In the genomic region with DNA sequence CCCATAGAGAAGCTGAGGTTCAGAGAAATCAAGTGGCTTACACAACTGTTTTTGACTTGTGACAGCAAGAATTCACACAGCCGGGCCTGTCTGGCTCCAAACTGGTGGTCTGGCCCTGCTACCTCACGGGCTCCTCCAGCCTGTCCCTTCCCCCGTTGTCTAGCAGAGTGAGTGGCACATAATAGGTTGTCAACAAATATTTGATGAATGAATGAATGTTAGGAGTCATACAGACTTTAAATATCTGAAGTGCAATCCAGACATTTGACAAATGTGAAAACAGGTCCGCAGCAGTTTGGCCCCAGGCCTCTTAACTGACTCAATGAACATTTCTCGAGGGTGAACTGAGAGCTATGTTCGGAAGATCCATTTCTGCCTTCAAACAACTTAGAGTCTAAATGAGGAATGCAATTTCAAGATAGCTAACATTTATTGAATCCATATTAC, we compare ENCODE assay signal across 10 cellular contexts. TPM values are rescaled to one million over a fixed set of nuclear protein-coding genes. Genes with fewer than 3 reads are reported as not detected.
DNase-seq lines count a peak whose midpoint lies in the region; ATAC-seq and TF ChIP-seq lines count a peak whose summit lies in the region.
"Had no signal": no experiment of that assay in that cellular context is flagged by ENCODE, and none has a peak within 500 bp of the region (broad histone marks: within the 10 kb centered on the region; RNA-seq: fewer than 3 reads in every experiment).

No MANE protein-coding gene starts in this region.

- H3K36me3 ChIP-seq in CD8-positive, alpha-beta T cell (ENCODE audit: insufficient read depth, low read length): no peaks in the 10 kb centered on the region
- no peaks in the 10 kb centered on the region for H3K36me3 ChIP-seq in ovary

- no peak for TF ChIP-seq CTCF in CD8-positive, alpha-beta T cell (IDR thresholded peaks at IDR 0.05)
- no peak for TF ChIP-seq CTCF in osteocyte (IDR thresholded peaks at IDR 0.05)
- TF ChIP-seq CTCF in dorsolateral prefrontal cortex (IDR thresholded peaks at IDR 0.05 in 54 of 56, conservative IDR thresholded peaks at IDR 0.05 in 2 of 56; ENCODE audit: low read depth in 1 of 56, partially characterized antibody in 56 of 56): no peak
- TF ChIP-seq CTCF in GM20000 (IDR thresholded peaks at IDR 0.05; ENCODE audit: extremely low read depth, missing control alignments): no peak
- no peak for TF ChIP-seq CTCF in ovary (IDR thresholded peaks at IDR 0.05)

- TF ChIP-seq POLR2A in ovary (IDR thresholded peaks at IDR 0.05): no peak

- H3K9me3 Mint-ChIP-seq in CD8-positive, alpha-beta T cell: no peaks in the 10 kb centered on the region
- H3K9me3 Mint-ChIP-seq in IgD-negative memory B cell (no peaks in the 10 kb centered on the region), osteocyte (ENCODE audit: unreplicated experiment) (no peaks in the 10 kb centered on the region)
- H3K9me3 Mint-ChIP-seq in effector memory CD8-positive, alpha-beta T cell: no peaks in the 10 kb centered on the region

- TF ChIP-seq EP300 in ovary (IDR thresholded peaks at IDR 0.05): no peak

- H3K9me3 ChIP-seq in CD8-positive, alpha-beta T cell (ENCODE audit: low read length): no peaks in the 10 kb centered on the region
- H3K9me3 ChIP-seq in ovary: no peaks in the 10 kb centered on the region
- H3K9me3 ChIP-seq: Peyer's patch had no signal

- no peak overlapping the region for H3K4me3 ChIP-seq in CD8-positive, alpha-beta T cell (ENCODE audit: low read depth, low read length)
- H3K4me3 ChIP-seq in dorsolateral prefrontal cortex (peak overlapping the region in 4 of 59 donors; percentile 64 to 84 (median 78)), ovary (no peak overlapping the region)

- 68 to 76% (median 71%) methylated on average over 6 of the region's 6 CpGs for WGBS in ovary, 3 donors

- POLR2A ChIA-PET in CD8-positive, alpha-beta T cell (lab: Charles Lee): no interaction called here

- CTCF ChIA-PET in CD8-positive, alpha-beta T cell (lab: Charles Lee): interaction anchor here (0.5 to 4.7 kb wide), 19 partner anchors 9 to 328 kb away, joined by 3 to 32 read pairs (median 4); a partner anchor contains a TSS

- peaks cover 29% of the 10 kb centered on the region for H3K4me1 Mint-ChIP-seq in CD8-positive, alpha-beta T cell (ENCODE audit: low read depth)
- H3K4me1 Mint-ChIP-seq in IgD-negative memory B cell: peaks cover 20 to 28% (median 21%) of the 10 kb centered on the region in 3 donors
- peaks cover 29 to 36% of the 10 kb centered on the region in 2 donors for H3K4me1 Mint-ChIP-seq in effector memory CD8-positive, alpha-beta T cell (ENCODE audit: low read depth in 2 of 2)
- H3K4me1 Mint-ChIP-seq in osteocyte (ENCODE audit: unreplicated experiment): peaks cover 37% of the 10 kb centered on the region

- peaks cover 3% of the 10 kb centered on the region for H3K27me3 Mint-ChIP-seq in CD8-positive, alpha-beta T cell (ENCODE audit: low read depth)
- no peaks in the 10 kb centered on the region for H3K27me3 Mint-ChIP-seq in IgD-negative memory B cell
- no peaks in the 10 kb centered on the region for H3K27me3 Mint-ChIP-seq in effector memory CD8-positive, alpha-beta T cell
- H3K27me3 Mint-ChIP-seq in osteocyte (ENCODE audit: unreplicated experiment): no peaks in the 10 kb centered on the region

- no peak overlapping the region for H3K27ac Mint-ChIP-seq in CD8-positive, alpha-beta T cell
- H3K27ac Mint-ChIP-seq in IgD-negative memory B cell: peak overlapping the region; percentile 39 to 57 (median 47)
- peak overlapping the region; percentile 29 to 36 for H3K27ac Mint-ChIP-seq in effector memory CD8-positive, alpha-beta T cell
- H3K27ac Mint-ChIP-seq in osteocyte (ENCODE audit: unreplicated experiment): peak overlapping the region; percentile 76

- peaks cover 28% of the 10 kb centered on the region for H3K4me1 ChIP-seq in CD8-positive, alpha-beta T cell (ENCODE audit: insufficient read depth, low read length)
- peaks cover 7% of the 10 kb centered on the region for H3K4me1 ChIP-seq in ovary (ENCODE audit: insufficient read depth)

- H3K4me3 Mint-ChIP-seq in CD8-positive, alpha-beta T cell: peak overlapping the region; percentile 83
- peak overlapping the region; percentile 77 to 96 (median 81) for H3K4me3 Mint-ChIP-seq in IgD-negative memory B cell
- peak overlapping the region; percentile 81 to 83 for H3K4me3 Mint-ChIP-seq in effector memory CD8-positive, alpha-beta T cell
- peak overlapping the region; percentile 73 for H3K4me3 Mint-ChIP-seq in osteocyte (ENCODE audit: unreplicated experiment)

- no peak for ATAC-seq in CD8-positive, alpha-beta T cell
- no peak for ATAC-seq in effector memory CD8-positive, alpha-beta T cell (replicated peaks)

- no peak overlapping the region for H3K27ac ChIP-seq in CD8-positive, alpha-beta T cell (ENCODE audit: low read depth, low read length)
- H3K27ac ChIP-seq in dorsolateral prefrontal cortex (peak overlapping the region in 15 of 59 donors; percentile 33 to 95 (median 90)), ovary (peak overlapping the region in 1 of 2 donors; percentile 85)

- no peak for DNase-seq in CD8-positive, alpha-beta T cell
- DNase-seq in effector memory CD8-positive, alpha-beta T cell: no peak
- DNase-seq in osteocyte (ENCODE audit: extremely low spot score, unreplicated experiment) (no peak), dorsolateral prefrontal cortex (no peak), GM20000 (ENCODE audit: low spot score) (no peak), T-helper 9 cell (no peak), ovary (no peak)
- DNase-seq: cortex of kidney had no signal

- H3K27me3 ChIP-seq in CD8-positive, alpha-beta T cell (ENCODE audit: insufficient read depth, low read length): no peaks in the 10 kb centered on the region
- H3K27me3 ChIP-seq in dorsolateral prefrontal cortex (no peaks in the 10 kb centered on the region), ovary (no peaks in the 10 kb centered on the region)
- H3K27me3 ChIP-seq: Peyer's patch had no signal

- intact Hi-C loops in CD8-positive, alpha-beta T cell (cut with DNase I, micrococcal nuclease): no loop called here
- intact Hi-C loops in dorsolateral prefrontal cortex (cut with DNase I): loop anchor here (2.0 to 5.0 kb wide), 2 partner anchors 317 to 321 kb away; no protein-coding TSS in a partner anchor
- intact Hi-C loops in ovary (cut with DNase I): loop anchor here in 3 of 4 donors (5.0 to 10.0 kb wide), 8 partner anchors 36 to 316 kb away; a partner anchor contains a TSS

- H3K36me3 Mint-ChIP-seq in CD8-positive, alpha-beta T cell: no peaks in the 10 kb centered on the region
- no peaks in the 10 kb centered on the region for H3K36me3 Mint-ChIP-seq in IgD-negative memory B cell
- peaks cover 14% of the 10 kb centered on the region for H3K36me3 Mint-ChIP-seq in effector memory CD8-positive, alpha-beta T cell (ENCODE audit: insufficient read depth)
- peaks cover 3% of the 10 kb centered on the region for H3K36me3 Mint-ChIP-seq in osteocyte (ENCODE audit: unreplicated experiment)

RNA-seq across cellular contexts. Expression of a gene that starts 1.1 kb away (rescaled TPM):
- total RNA-seq in CD8-positive, alpha-beta T cell: 1 to 10 TPM; 7.9 TPM
- polyA plus RNA-seq in IgD-negative memory B cell (41.8 TPM), ovary (100 to 1,000 TPM; 249 to 308 TPM)
- total RNA-seq in osteocyte (285 and 296 TPM in 2 replicates), dorsolateral prefrontal cortex (100 to 1,000 TPM in 21 of 120 experiments, 10 to 100 TPM in 99; 36.8 to 162 (median 72.5) TPM), ovary (100 to 1,000 TPM; 177 to 276 (median 208) TPM)

RNA-seq across cellular contexts. Expression of a gene that starts 7.1 kb away (rescaled TPM):
- under 1 TPM; 0.57 to 0.69 TPM for total RNA-seq in CD8-positive, alpha-beta T cell
- polyA plus RNA-seq in IgD-negative memory B cell (1.4 TPM), ovary (1 to 10 TPM in 1 of 2 donors, under 1 TPM in 1; 0.78 to 1.3 TPM)
- total RNA-seq in osteocyte (0.67 and 1.1 TPM in 2 replicates), dorsolateral prefrontal cortex (10 to 100 TPM in 6 of 120 experiments, 1 to 10 TPM in 114; 2.4 to 11.9 (median 6.6) TPM), ovary (1 to 10 TPM; 1.4 to 6.3 (median 2.9) TPM)

RNA-seq across cellular contexts. Expression of a gene that starts 33.6 kb away (rescaled TPM):
- total RNA-seq in CD8-positive, alpha-beta T cell: 10 to 100 TPM; 92.4 to 94.7 TPM
- polyA plus RNA-seq in IgD-negative memory B cell (5.6 TPM), ovary (10 to 100 TPM; 35.0 to 35.6 TPM)
- total RNA-seq in osteocyte (85.1 and 87.4 TPM in 2 replicates), dorsolateral prefrontal cortex (10 to 100 TPM; 12.5 to 54.5 (median 25.7) TPM), ovary (10 to 100 TPM; 31.7 to 66.3 (median 53.5) TPM)

Comparison
In these comparisons a context has a peak if more than half of its experiments do, and no peak if none do; other contexts are left out.
1. RNA of a gene that starts 1.1 kb away (total RNA-seq): 285 to 296 TPM in osteocyte, 177 to 276 TPM in ovary and 36.8 to 162 TPM in dorsolateral prefrontal cortex; 7.9 TPM in CD8-positive, alpha-beta T cell; every median in the first group is over 4 times any median in the second.
2. intact Hi-C loops: an anchor here in dorsolateral prefrontal cortex (2.0 to 5.0 kb wide) and ovary (5.0 to 10.0 kb wide); none called in CD8-positive, alpha-beta T cell.
3. Peak in every context shown above with its lines, with median percentiles within 50 percentile points of each other: H3K4me3 Mint-ChIP-seq.